In the genomic region with DNA sequence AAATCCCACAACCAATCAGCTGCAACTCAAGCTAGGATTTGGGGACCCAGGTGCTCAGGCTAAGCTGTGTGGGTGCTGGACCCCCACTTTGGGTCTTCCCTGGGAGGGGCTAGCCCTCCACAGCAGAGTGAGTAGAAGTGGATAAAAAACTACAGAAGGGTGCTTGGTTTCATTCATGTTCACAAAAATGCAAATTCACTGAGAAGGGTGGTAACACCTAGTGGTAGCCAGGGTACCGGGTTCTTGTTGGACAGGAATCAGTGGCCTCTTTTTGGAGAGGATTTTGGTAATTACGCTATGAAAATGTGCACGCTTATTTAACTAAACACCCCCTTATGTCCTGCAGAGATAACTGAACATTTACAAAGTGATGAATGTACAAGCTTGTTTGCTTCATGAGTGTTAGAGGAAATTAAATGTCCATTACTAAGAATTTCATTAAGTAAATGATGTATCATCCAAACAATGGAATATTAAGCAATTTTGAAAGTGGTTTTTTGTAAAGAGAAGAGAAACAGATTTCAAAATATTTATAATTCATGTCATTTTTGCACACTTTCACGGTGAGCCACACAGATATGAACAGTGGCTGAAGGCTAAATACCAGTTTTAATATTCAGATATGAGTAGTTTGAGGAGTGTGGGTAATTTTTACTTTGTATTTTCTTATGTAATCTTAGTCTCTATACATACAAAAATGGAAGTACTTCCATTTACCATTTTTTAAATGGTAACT, we compare ENCODE assay signal across 13 cellular contexts.
DNase-seq lines count a peak whose midpoint lies in the region; ATAC-seq, FAIRE-seq and TF ChIP-seq lines count a peak whose summit lies in the region.
"Had no signal": no experiment of that assay in that cellular context is flagged by ENCODE, and none has a peak within 500 bp of the region (broad histone marks: within the 10 kb centered on the region; RNA-seq: fewer than 3 reads in every experiment).

No MANE protein-coding gene starts in this region.

- no peaks in the 10 kb centered on the region for H3K27me3 Mint-ChIP-seq in T-helper 2 cell treated with Interferon-gamma antibody and Interleukin-4, amounts not matched to agents 5 μg/mL and 100 μg/mL, for 36 hours (ENCODE audit: low read depth)
- no peaks in the 10 kb centered on the region for H3K27me3 Mint-ChIP-seq in activated CD4-positive, alpha-beta memory T cell treated with anti-CD3 and anti-CD28 coated beads for 36 hours
- no peaks in the 10 kb centered on the region for H3K27me3 Mint-ChIP-seq in naive thymus-derived CD8-positive, alpha-beta T cell

- intact Hi-C loops in activated CD4-positive, alpha-beta memory T cell treated with anti-CD3 and anti-CD28 coated beads for 36 hours (cut with micrococcal nuclease), result no loop called here
- intact Hi-C loops in psoas muscle (cut with DNase I), result no loop called here

- peaks cover 40% of the 10 kb centered on the region for H3K36me3 Mint-ChIP-seq in T-helper 2 cell treated with Interferon-gamma antibody and Interleukin-4, amounts not matched to agents 5 μg/mL and 100 μg/mL, for 36 hours (ENCODE audit: low read depth)
- H3K36me3 Mint-ChIP-seq in activated CD4-positive, alpha-beta memory T cell treated with anti-CD3 and anti-CD28 coated beads for 36 hours, result peaks cover 33% of the 10 kb centered on the region
- peaks cover 0 to 67% (median 18%) of the 10 kb centered on the region in 3 donors for H3K36me3 Mint-ChIP-seq in naive thymus-derived CD8-positive, alpha-beta T cell

- peaks cover 10 to 97% of the 10 kb centered on the region in 2 donors for H3K36me3 ChIP-seq in psoas muscle (ENCODE audit: insufficient read depth in 1 of 2, low read depth in 1 of 2)

- no peak overlapping the region for H3K4me3 ChIP-seq in psoas muscle
- H3K4me3 ChIP-seq: thoracic aorta had no signal

- WGBS in psoas muscle, 3 donors, result 84 to 90% (median 89%) methylated on average over 4 of the region's 4 CpGs

- ATAC-seq in naive thymus-derived CD8-positive, alpha-beta T cell, result no peak
- ATAC-seq in HG02938 (IDR thresholded peaks at IDR 0.05; ENCODE audit: unreplicated experiment), result no peak
- ATAC-seq in psoas muscle, result no peak
- ATAC-seq in GM18873 (IDR thresholded peaks at IDR 0.05; ENCODE audit: low FRiP score, unreplicated experiment), result no peak

- no peaks in the 10 kb centered on the region for H3K27me3 ChIP-seq in psoas muscle (ENCODE audit: insufficient read depth in 3 of 3, low read length in 2 of 3)

- H3K27ac ChIP-seq in psoas muscle, result no peak overlapping the region
- H3K27ac ChIP-seq: thoracic aorta had no signal

- H3K4me1 ChIP-seq in psoas muscle, result no peaks in the 10 kb centered on the region

- CTCF ChIA-PET in activated CD4-positive, alpha-beta memory T cell treated with anti-CD3 and anti-CD28 coated beads for 36 hours (lab: Charles Lee), result no interaction called here

- peak; percentile 73 for FAIRE-seq in GM19239 (lab: Jason Lieb, UNC)
- FAIRE-seq: astrocyte had no signal

- POLR2A ChIA-PET in activated CD4-positive, alpha-beta memory T cell treated with anti-CD3 and anti-CD28 coated beads for 36 hours (lab: Charles Lee), result no interaction called here
- POLR2A ChIA-PET in naive thymus-derived CD8-positive, alpha-beta T cell (lab: Charles Lee), result no interaction called here

- peak overlapping the region; percentile 74 for H3K4me3 Mint-ChIP-seq in T-helper 2 cell treated with Interferon-gamma antibody and Interleukin-4, amounts not matched to agents 5 μg/mL and 100 μg/mL, for 36 hours
- no peak overlapping the region for H3K4me3 Mint-ChIP-seq in activated CD4-positive, alpha-beta memory T cell treated with anti-CD3 and anti-CD28 coated beads for 36 hours
- H3K4me3 Mint-ChIP-seq in naive thymus-derived CD8-positive, alpha-beta T cell, result peak overlapping the region; percentile 51 to 92 (median 83)

- H3K9me3 ChIP-seq in psoas muscle, result no peaks in the 10 kb centered on the region
- H3K9me3 ChIP-seq: thoracic aorta had no signal

- H3K27ac Mint-ChIP-seq in T-helper 2 cell treated with Interferon-gamma antibody and Interleukin-4, amounts not matched to agents 5 μg/mL and 100 μg/mL, for 36 hours, result peak overlapping the region; percentile 60
- H3K27ac Mint-ChIP-seq in activated CD4-positive, alpha-beta memory T cell treated with anti-CD3 and anti-CD28 coated beads for 36 hours, result peak overlapping the region; percentile 79
- peak overlapping the region; percentile 76 to 97 (median 90) for H3K27ac Mint-ChIP-seq in naive thymus-derived CD8-positive, alpha-beta T cell

- TF ChIP-seq CTCF in psoas muscle (IDR thresholded peaks at IDR 0.05), result no peak

- no peak for DNase-seq in T-helper 2 cell treated with Interferon-gamma antibody and Interleukin-4, amounts not matched to agents 5 μg/mL and 100 μg/mL, for 36 hours (ENCODE audit: low spot score)
- DNase-seq in T-helper 2 cell (no peak), GM19239 (ENCODE audit: insufficient read length, low spot score) (no peak), psoas muscle (no peak)
- no peak for DNase-seq in activated CD4-positive, alpha-beta memory T cell treated with anti-CD3 and anti-CD28 coated beads for 36 hours
- no peak for DNase-seq in naive thymus-derived CD8-positive, alpha-beta T cell
- DNase-seq: Calu3, NCI-H1436 treated with DMSO at 0.1 percent for 48 hours, NCI-H524 treated with DMSO at 0.1 percent for 48 hours had no signal

- peaks cover 15% of the 10 kb centered on the region for H3K4me1 Mint-ChIP-seq in T-helper 2 cell treated with Interferon-gamma antibody and Interleukin-4, amounts not matched to agents 5 μg/mL and 100 μg/mL, for 36 hours (ENCODE audit: low read depth)
- H3K4me1 Mint-ChIP-seq in activated CD4-positive, alpha-beta memory T cell treated with anti-CD3 and anti-CD28 coated beads for 36 hours (ENCODE audit: low read depth), result peaks cover 19% of the 10 kb centered on the region
- H3K4me1 Mint-ChIP-seq in naive thymus-derived CD8-positive, alpha-beta T cell, result peaks cover 11 to 48% (median 42%) of the 10 kb centered on the region in 4 donors

- H3K9me3 Mint-ChIP-seq in T-helper 2 cell treated with Interferon-gamma antibody and Interleukin-4, amounts not matched to agents 5 μg/mL and 100 μg/mL, for 36 hours, result no peaks in the 10 kb centered on the region
- H3K9me3 Mint-ChIP-seq in activated CD4-positive, alpha-beta memory T cell treated with anti-CD3 and anti-CD28 coated beads for 36 hours, result no peaks in the 10 kb centered on the region
- no peaks in the 10 kb centered on the region for H3K9me3 Mint-ChIP-seq in naive thymus-derived CD8-positive, alpha-beta T cell
